8 cellular contexts compared by ENCODE assay signal in the genomic region with DNA sequence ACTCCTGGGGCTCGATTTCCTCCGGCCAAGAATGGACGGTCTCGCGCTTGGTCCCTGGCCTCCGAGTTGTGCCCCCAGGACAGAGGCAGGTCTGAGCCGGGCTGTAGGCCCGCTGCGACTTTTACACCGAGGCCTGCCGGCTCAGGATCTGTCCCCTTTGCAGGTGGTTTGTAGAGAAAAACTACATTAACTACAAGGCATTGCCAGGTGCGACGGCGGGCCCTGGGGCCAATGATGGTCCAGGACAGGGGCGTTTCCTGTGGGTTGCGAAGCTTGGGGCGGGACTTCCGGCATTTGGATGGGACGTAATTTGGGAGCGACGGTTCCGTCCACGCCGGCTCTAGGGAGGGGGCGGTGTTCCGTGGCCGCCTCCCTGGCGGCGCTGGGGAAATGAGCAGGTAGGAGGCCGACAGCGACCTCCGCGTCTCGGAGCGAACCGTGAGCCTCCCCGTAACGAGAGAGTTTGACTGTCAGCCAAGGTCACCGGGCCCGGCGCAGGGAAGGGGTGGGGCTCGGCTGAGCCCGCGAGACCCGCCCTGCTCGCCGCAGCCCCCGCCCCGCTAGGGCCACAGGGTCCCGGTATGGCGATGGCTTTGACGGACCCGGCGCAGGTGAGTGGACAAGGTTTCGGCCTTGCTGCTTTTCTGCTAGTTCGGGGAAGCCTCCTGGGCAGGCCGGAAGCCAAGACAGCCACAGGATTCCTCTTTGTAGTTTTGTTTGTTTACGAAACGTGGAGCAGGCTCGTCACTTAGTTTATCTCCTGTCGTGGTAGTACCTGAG. TPM values are rescaled to one million over a fixed set of nuclear protein-coding genes. Genes with fewer than 3 reads are reported as not detected.
A peak's percentile ranks its signal among the peaks of the same experiment; 100 is the strongest.
DNase-seq lines count a peak whose midpoint lies in the region; ATAC-seq, FAIRE-seq and TF ChIP-seq lines count a peak whose summit lies in the region.

A gene (plus strand): TSS at position 322 of the 780 bp plus-strand sequence. CDS start 260 bp downstream, at position 582.

- DNase-seq in BJ (ENCODE audit: low read depth) (peak; percentile 50), GM19239 (ENCODE audit: insufficient read length, low spot score) (peak; percentile 93), NCI-H524 (lab: John Stamatoyannopoulos, UW) (peak; percentile 92 to 97), kidney glomerular epithelial cell (lab: John Stamatoyannopoulos, UW) (peak; percentile 86)
- DNase-seq in activated CD4-positive, alpha-beta T cell treated with anti-CD3 and anti-CD28 coated beads for 4 hours: peak; percentile 95 to 96
- peak; percentile 89 to 92 for DNase-seq in stimulated activated CD4-positive, alpha-beta T cell treated with anti-CD3 and anti-CD28 coated beads, Interleukin-15, amount 100 ng/mL, for 48 hours (ENCODE audit: low read depth in 2 of 2)

- peaks cover 7% of the 10 kb centered on the region for H3K36me3 ChIP-seq in BJ (ENCODE audit: control insufficient read depth, insufficient read depth, low read length)

- H3K4me3 ChIP-seq in BJ (ENCODE audit: low read depth, low read length): peak within 1 kb of the TSS; percentile 99

- no peak for TF ChIP-seq CTCF in BJ (IDR thresholded peaks at IDR 0.05; ENCODE audit: insufficient read depth, low read depth, low read length)

- H3K27me3 ChIP-seq in BJ (ENCODE audit: control insufficient read depth, insufficient read depth, low read length): no peaks in the 10 kb centered on the region

- POLR2A ChIA-PET in BJ (lab: Charles Lee): interaction anchor here (0.5 kb wide), 1 partner anchor 373 kb away, joined by 3 read pairs; a partner anchor contains a TSS

- peak; percentile 91 for ATAC-seq in HG03442 (IDR thresholded peaks at IDR 0.05; ENCODE audit: unreplicated experiment)

- peak within 1 kb of the TSS; percentile 74 for H3K27ac ChIP-seq in cingulate gyrus (ENCODE audit: low read depth, low read length)

- CTCF ChIA-PET in BJ (lab: Yijun Ruan, JAX): no interaction called here

- peak; percentile 98 for FAIRE-seq in GM19239 (lab: Jason Lieb, UNC)

RNA-seq across cellular contexts. Expression of the gene that starts here (rescaled TPM):
- 5.1 and 5.2 TPM in 2 replicates for polyA plus RNA-seq in BJ (2011; rRNA removed)
- polyA minus RNA-seq in BJ (2011; rRNA and poly(A)+ RNA removed): 27.0 and 36.0 TPM in 2 replicates

Comparison
In these comparisons a context has a peak if more than half of its experiments do, and no peak if none do; other contexts are left out.
1. Peak in every context shown above with its lines: DNase-seq, ATAC-seq, H3K4me3 ChIP-seq and H3K27ac ChIP-seq.